Comparison of ENCODE assay signal across 21 cellular contexts in the genomic region with DNA sequence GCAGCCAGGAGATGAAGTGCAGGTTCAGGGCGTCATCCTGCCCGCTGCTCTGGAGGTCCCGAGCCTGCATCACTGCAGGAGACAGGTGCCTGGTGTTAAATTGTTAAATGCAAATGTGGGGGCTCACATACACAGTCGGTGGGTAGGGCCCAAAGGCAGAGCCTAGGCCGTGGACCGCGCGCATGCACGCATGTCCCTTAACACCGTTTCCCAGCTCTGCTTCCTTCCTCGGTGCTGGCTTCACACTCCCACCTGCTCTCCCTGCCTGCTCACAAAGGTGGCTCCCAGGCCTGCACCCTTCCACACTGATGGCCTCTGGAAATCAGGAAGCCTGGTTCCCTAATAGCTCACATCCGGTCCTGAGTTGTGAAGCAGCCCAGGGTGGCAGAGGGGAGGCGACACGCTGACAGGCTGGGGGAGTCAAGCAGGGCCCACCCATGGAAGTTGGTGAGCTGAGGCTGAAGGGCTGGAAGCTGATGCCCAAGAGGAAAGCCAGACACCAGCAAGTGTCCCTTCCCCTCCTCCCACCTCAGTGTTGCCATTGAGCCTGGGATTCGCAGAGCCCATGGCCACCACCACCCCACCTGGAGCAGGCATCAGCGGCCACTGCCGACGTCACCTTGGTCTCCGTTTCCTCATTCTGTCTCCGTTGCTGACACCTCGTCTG. TPM values are rescaled to one million over a fixed set of nuclear protein-coding genes. Genes with fewer than 3 reads are reported as not detected.
DNase-seq lines count a peak whose midpoint lies in the region; ATAC-seq and TF ChIP-seq lines count a peak whose summit lies in the region.
"Had no signal": no experiment of that assay in that cellular context is flagged by ENCODE, and none has a peak within 500 bp of the region (broad histone marks: within the 10 kb centered on the region; RNA-seq: fewer than 3 reads in every experiment).

No MANE protein-coding gene starts in this region.

- H4K20me1 ChIP-seq in IMR-90 (ENCODE audit: insufficient read depth, low read length): peaks cover 6% of the 10 kb centered on the region

- H2AK9ac ChIP-seq in IMR-90 (replicated peaks; ENCODE audit: low read depth, low read length, poor library complexity): no peak overlapping the region

- no peak overlapping the region for H2BK15ac ChIP-seq in IMR-90 (ENCODE audit: low read depth, low read length)

- TF ChIP-seq EP300 in gastroesophageal sphincter (IDR thresholded peaks at IDR 0.05): no peak
- TF ChIP-seq EP300 in sigmoid colon (IDR thresholded peaks at IDR 0.05): no peak

- no peak for TF ChIP-seq RAD21 in IMR-90 (IDR thresholded peaks at IDR 0.05; ENCODE audit: low read length)

- ATAC-seq in IMR-90 (ENCODE audit: low read depth) (no peak), gastroesophageal sphincter (no peak)
- ATAC-seq: activated CD8-positive, alpha-beta memory T cell treated with anti-CD3 and anti-CD28 coated beads, Interleukin-2, amount 10 ng/mL, durations not matched to agents 7 days and 5 days had no signal

- no peak overlapping the region for H3K4me2 ChIP-seq in IMR-90 (ENCODE audit: low read depth, low read length)

- H3K4ac ChIP-seq in IMR-90 (ENCODE audit: low read depth, low read length): no peak overlapping the region; the same call in 1 of the 2 replicates

- H4K5ac ChIP-seq in IMR-90 (ENCODE audit: low read depth, low read length): no peak overlapping the region

- TF ChIP-seq CTCF in IMR-90 (conservative IDR thresholded peaks at IDR 0.05; ENCODE audit: low read depth, low read length) (no peak), gastroesophageal sphincter (IDR thresholded peaks at IDR 0.05) (no peak), sigmoid colon (IDR thresholded peaks at IDR 0.05) (no peak), brain microvascular endothelial cell (IDR thresholded peaks at IDR 0.05; ENCODE audit: low read depth, low read length, missing control alignments) (no peak), thyroid gland (IDR thresholded peaks at IDR 0.05) (no peak)

- no TSS peak for BruUV-seq in IMR-90 (replicated peaks; lab: Mats Ljungman, UMichigan)

- H3K4me3 ChIP-seq in IMR-90 (ENCODE audit: insufficient read depth, low read depth, low read length) (no peak overlapping the region), gastroesophageal sphincter (no peak overlapping the region), sigmoid colon (no peak overlapping the region), brain microvascular endothelial cell (ENCODE audit: low read depth, low read length) (no peak overlapping the region), thyroid gland (replicated peaks in 1 of 3) (no peak overlapping the region)
- H3K4me3 ChIP-seq: spleen had no signal

- no peak overlapping the region for H2AFZ ChIP-seq in IMR-90 (replicated peaks; ENCODE audit: low read length, poor library complexity)

- POLR2A ChIA-PET in IMR-90 (lab: Charles Lee; ENCODE audit: unreplicated experiment): no interaction called here

- no peak overlapping the region for H3K14ac ChIP-seq in IMR-90 (replicated peaks; ENCODE audit: low read depth, low read length)

- H3K23ac ChIP-seq in IMR-90 (ENCODE audit: low read depth, low read length): no peak overlapping the region

- H3K9ac ChIP-seq in IMR-90 (ENCODE audit: low read depth, low read length): no peak overlapping the region

- peak overlapping the region; percentile 48 for H2BK5ac ChIP-seq in IMR-90 (ENCODE audit: low read depth, low read length, poor library complexity, severe bottlenecking)

- no peak overlapping the region for H3K56ac ChIP-seq in IMR-90 (ENCODE audit: extremely low read depth, insufficient read depth, low read length)

- in situ Hi-C loops in IMR-90 (cut with MboI; ENCODE audit: low sequenced_read_pairs): no loop called here
- in situ Hi-C loops in brain microvascular endothelial cell (cut with HindIII; ENCODE audit: low pct_ligation_motif_present, low sequenced_read_pairs): no loop called here

- peaks cover 18% of the 10 kb centered on the region for H3K4me1 ChIP-seq in IMR-90 (ENCODE audit: control insufficient read depth, insufficient read depth, low read length)
- H3K4me1 ChIP-seq in gastroesophageal sphincter: peaks cover 0 to 39% (median 4%) of the 10 kb centered on the region in 3 donors
- H3K4me1 ChIP-seq in sigmoid colon: peaks cover 0 to 36% (median 31%) of the 10 kb centered on the region in 4 donors
- H3K4me1 ChIP-seq in thyroid gland: peaks cover 0 to 10% of the 10 kb centered on the region in 2 donors
- H3K4me1 ChIP-seq: spleen had no signal

- H2BK120ac ChIP-seq in IMR-90 (ENCODE audit: low read depth, low read length): no peak overlapping the region; the same call in 1 of the 2 replicates

- peak overlapping the region; percentile 27; the same call in 1 of the 2 replicates for H3K27ac ChIP-seq in IMR-90 (ENCODE audit: insufficient read depth, low read length)
- H3K27ac ChIP-seq in angular gyrus (ENCODE audit: low read depth, low read length): peak overlapping the region; percentile 42
- peak overlapping the region in 3 of 4 donors; percentile 56 to 85 (median 82) for H3K27ac ChIP-seq in gastroesophageal sphincter
- peak overlapping the region; percentile 27 to 81 (median 62) for H3K27ac ChIP-seq in sigmoid colon
- no peak overlapping the region for H3K27ac ChIP-seq in brain microvascular endothelial cell
- no peak overlapping the region for H3K27ac ChIP-seq in thyroid gland
- H3K27ac ChIP-seq: spleen, WERI-Rb-1 had no signal

- TF ChIP-seq POLR2A in IMR-90 (IDR thresholded peaks at IDR 0.05; ENCODE audit: low read depth, low read length) (no peak), gastroesophageal sphincter (IDR thresholded peaks at IDR 0.05) (no peak), sigmoid colon (IDR thresholded peaks at IDR 0.05) (no peak), thyroid gland (IDR thresholded peaks at IDR 0.05) (no peak)

- H2AK5ac ChIP-seq in IMR-90 (ENCODE audit: low read depth, low read length): peak overlapping the region; percentile 27; the same call in 1 of the 2 replicates

- WGBS in IMR-90 (ENCODE audit: extremely low coverage in 2 of 2, insufficient read length in 1 of 2), 2 experiments: 92% methylated on average over 4 of the region's 21 CpGs; no CpG with 5 or more reads in 1 of the 2 experiments
- 68 to 76% methylated on average over 5 to 10 of the region's 21 CpGs for WGBS in gastroesophageal sphincter (ENCODE audit: low coverage in 1 of 2), 2 donors
- 90 to 91% methylated on average over 21 of the region's 21 CpGs for WGBS in sigmoid colon, 2 donors
- 92% methylated on average over 21 of the region's 21 CpGs for WGBS in thyroid gland, 2 donors

- peaks cover 19% of the 10 kb centered on the region for H3K9me1 ChIP-seq in IMR-90 (ENCODE audit: insufficient read depth, low read length)

- H2BK20ac ChIP-seq in IMR-90 (ENCODE audit: low read depth, low read length): no peak overlapping the region

- DNase-seq in IMR-90 (no peak), sigmoid colon (no peak), SKM-1 treated with dmso at 0.1 percent for 144 hours (lab: John Stamatoyannopoulos, UW; ENCODE audit: unreplicated experiment) (no peak), brain microvascular endothelial cell (no peak), T-helper 9 cell (no peak), thyroid gland (no peak)
- DNase-seq: activated CD4-positive, alpha-beta T cell treated with anti-CD3 and anti-CD28 coated beads, Interleukin-2, amount 50 U/mL, for 1 hour; activated CD8-positive, alpha-beta memory T cell treated with anti-CD3 and anti-CD28 coated beads, Interleukin-2, amount 10 ng/mL, durations not matched to agents 7 days and 5 days; activated naive CD4-positive, alpha-beta T cell treated with anti-CD3 and anti-CD28 coated beads for 36 hours; amniotic stem cell; CD4-positive, CD25-positive, alpha-beta regulatory T cell; dermis blood vessel endothelial cell; immature natural killer cell; NCI-H510A; occipital lobe; right cardiac atrium; RPMI8226; spleen; WERI-Rb-1 had no signal

- H3K27me3 ChIP-seq in IMR-90 (ENCODE audit: control insufficient read depth, insufficient read depth, low read length) (no peaks in the 10 kb centered on the region), gastroesophageal sphincter (no peaks in the 10 kb centered on the region), sigmoid colon (no peaks in the 10 kb centered on the region), brain microvascular endothelial cell (replicated peaks) (no peaks in the 10 kb centered on the region), thyroid gland (no peaks in the 10 kb centered on the region)

- no peak overlapping the region for H3K18ac ChIP-seq in IMR-90 (ENCODE audit: low read depth, low read length)

- H3K36me3 ChIP-seq in IMR-90 (ENCODE audit: control insufficient read depth, insufficient read depth, low read length): peaks cover 14% of the 10 kb centered on the region
- peaks cover 0 to 41% of the 10 kb centered on the region in 2 donors for H3K36me3 ChIP-seq in gastroesophageal sphincter
- peaks cover 0 to 4% (median 1%) of the 10 kb centered on the region in 4 donors for H3K36me3 ChIP-seq in sigmoid colon
- H3K36me3 ChIP-seq in brain microvascular endothelial cell (replicated peaks): peaks cover 29% of the 10 kb centered on the region
- H3K36me3 ChIP-seq in thyroid gland: peaks cover 0 to 5% of the 10 kb centered on the region in 2 donors

- H3K9me3 ChIP-seq in IMR-90 (ENCODE audit: control insufficient read depth, insufficient read depth, low read length): no peaks in the 10 kb centered on the region
- no peaks in the 10 kb centered on the region for H3K9me3 ChIP-seq in gastroesophageal sphincter
- no peaks in the 10 kb centered on the region for H3K9me3 ChIP-seq in sigmoid colon
- H3K9me3 ChIP-seq in thyroid gland: no peaks in the 10 kb centered on the region
- H3K9me3 ChIP-seq: spleen had no signal

- intact Hi-C loops in IMR-90 (cut with micrococcal nuclease) (no loop called here), sigmoid colon (cut with DNase I) (no loop called here), thyroid gland (cut with DNase I) (no loop called here)

- dilution Hi-C loops in IMR-90 (cut with HindIII; ENCODE audit: low sequenced_read_pairs, unreplicated experiment): no loop called here

- H4K8ac ChIP-seq in IMR-90 (ENCODE audit: low read depth in 2 of 2, low read length in 2 of 2): 0 out of 4 replicates have a peak overlapping the region, but pooled peaks of 1 of the 2 experiments have one; percentile 3

- peaks cover 12 to 66% of the 10 kb centered on the region in 2 experiments for H3K79me1 ChIP-seq in IMR-90 (ENCODE audit: low read depth in 1 of 2, low read length in 2 of 2)

- peak overlapping the region; percentile 6; the same call in 1 of the 2 replicates for H4K91ac ChIP-seq in IMR-90 (ENCODE audit: insufficient read depth, low read depth, low read length)

- CTCF ChIA-PET in IMR-90 (lab: Yijun Ruan, JAX): no interaction called here

TF ChIP-seq in IMR-90, 13 proteins besides CTCF, POLR2A, EP300 and RAD21 (continues in another document):
- TF ChIP-seq SMC3 (IDR thresholded peaks at IDR 0.05; ENCODE audit: low read depth, low read length): no peak

RNA-seq across cellular contexts. Expression of gene CTTN, which starts 13.7 kb away (rescaled TPM):
- 287 and 341 TPM in 2 replicates for total RNA-seq in IMR-90 (2012; rRNA removed)
- polyA plus RNA-seq in IMR-90 (2012; rRNA removed): 278 and 296 TPM in 2 replicates
- 121 and 139 TPM in 2 replicates for polyA plus RNA-seq in IMR-90 (2012; cell fraction: cytosol; rRNA removed)
- polyA plus RNA-seq in IMR-90 (2012; cell fraction: nucleus; rRNA removed; ENCODE audit: low replicate concordance): 1,027 and 1,310 TPM in 2 replicates
- 100 to 1,000 TPM; 164 to 316 (median 179) TPM for total RNA-seq in gastroesophageal sphincter
- 100 to 1,000 TPM; 128 to 312 (median 157) TPM for total RNA-seq in sigmoid colon
- polyA plus RNA-seq in sigmoid colon: 100 to 1,000 TPM in 2 of 3 donors, 10 to 100 TPM in 1; 87.1 to 152 (median 102) TPM
- 100 to 1,000 TPM; 229 to 418 (median 295) TPM for total RNA-seq in thyroid gland

Comparison
In these comparisons a context has a peak if more than half of its experiments do, and no peak if none do; other contexts are left out.
1. H3K27ac ChIP-seq: peak in IMR-90 (single experiment), angular gyrus (single experiment), gastroesophageal sphincter (3 of 4) and sigmoid colon (4 of 4); none in brain microvascular endothelial cell (single experiment) and thyroid gland (0 of 3).